ENCODE assay signal across 7 cellular contexts in the genomic region with DNA sequence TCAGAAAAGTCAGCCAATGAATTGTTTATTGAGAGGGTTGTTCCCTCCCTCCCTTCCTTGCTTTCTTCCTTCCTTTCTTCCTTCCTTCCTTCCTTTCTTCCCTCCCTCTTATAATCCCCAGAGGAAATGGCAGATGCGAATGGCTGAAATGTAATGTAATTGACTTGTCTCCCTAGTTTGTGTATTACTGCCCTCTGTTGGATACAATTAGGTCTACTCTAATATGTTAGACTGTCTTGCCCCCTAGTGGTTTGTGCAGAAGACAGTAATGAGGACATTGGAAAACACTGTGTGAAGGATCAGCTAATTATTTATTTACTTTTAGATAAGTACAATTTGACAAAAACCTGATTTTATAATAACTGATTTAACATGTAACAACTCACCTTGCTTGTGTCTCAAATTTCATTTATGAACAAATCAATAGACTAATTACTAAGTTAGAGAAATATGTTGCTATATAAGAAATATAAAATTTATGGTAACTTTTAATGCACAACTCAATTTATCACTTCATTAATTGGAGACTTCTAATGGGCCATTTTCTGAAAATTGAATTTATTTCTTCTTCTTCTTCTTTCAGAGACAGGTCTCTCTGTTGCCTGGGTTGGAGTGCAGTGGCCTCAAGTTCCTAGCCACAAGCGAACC.
DNase-seq lines count a peak whose midpoint lies in the region; ATAC-seq, FAIRE-seq and TF ChIP-seq lines count a peak whose summit lies in the region.

No MANE protein-coding gene starts in this region.

- no peaks in the 10 kb centered on the region for H4K20me1 ChIP-seq in K562 (replicated peaks; ENCODE audit: control insufficient read depth, insufficient read depth, low read length)

- POLR2A ChIA-PET in K562 (lab: Yijun Ruan, JAX): no interaction called here

- H3K4me3 ChIP-seq in K562 (no peak overlapping the region), suprapubic skin (no peak overlapping the region)

- ATAC-seq in GM21619 (IDR thresholded peaks at IDR 0.05; ENCODE audit: unreplicated experiment): peak; percentile 100
- peak; percentile 87 for ATAC-seq in K562

- H3K4me1 ChIP-seq in K562 (replicated peaks in 1 of 2; ENCODE audit: control insufficient read depth in 2 of 2, insufficient read depth in 2 of 2, low read length in 2 of 2) (no peaks in the 10 kb centered on the region), suprapubic skin (no peaks in the 10 kb centered on the region)

- peak; percentile 28 for DNase-seq in GM10266 (ENCODE audit: extremely low spot score)
- peak; percentile 64 for DNase-seq in HS-5 (ENCODE audit: low read depth)
- peak; percentile 96 for DNase-seq in NCI-H82 (lab: John Stamatoyannopoulos, UW)
- peak; percentile 16 to 57 (median 20) for DNase-seq in K562 (ENCODE audit: extremely low read depth in 1 of 4, low spot score in 3 of 4)
- peak; percentile 89 for DNase-seq in inferior parietal cortex (ENCODE audit: extremely low spot score)
- no peak for DNase-seq in suprapubic skin (ENCODE audit: low spot score in 2 of 2)

- H2AFZ ChIP-seq in K562 (ENCODE audit: low read depth, low read length): no peak overlapping the region

- 7% methylated on average over 2 of the region's 2 CpGs for WGBS in K562 (ENCODE audit: insufficient coverage, low coverage, missing lambda C conversion rate)
- 48% methylated on average over 2 of the region's 2 CpGs for WGBS in suprapubic skin

- H3K27ac ChIP-seq in K562 (ENCODE audit: extremely low read depth, low read depth, low read length) (no peak overlapping the region), suprapubic skin (no peak overlapping the region)

- TF ChIP-seq RAD21 in K562 (CRISPR knock-in tag; conservative IDR thresholded peaks at IDR 0.05 in 1 of 2, IDR thresholded peaks at IDR 0.05 in 1 of 2): peak; percentile 59 to 85

- no peaks in the 10 kb centered on the region for H3K36me3 ChIP-seq in K562 (ENCODE audit: control insufficient read depth, insufficient read depth, low read length)
- H3K36me3 ChIP-seq in suprapubic skin: no peaks in the 10 kb centered on the region

- TF ChIP-seq CTCF in GM10266 (IDR thresholded peaks at IDR 0.05; ENCODE audit: control insufficient read depth, insufficient read depth, low read depth, missing control alignments): peak; percentile 95
- TF ChIP-seq CTCF in K562 (IDR thresholded peaks at IDR 0.05 in 2 of 3, conservative IDR thresholded peaks at IDR 0.05 in 1 of 3; ENCODE audit: insufficient read depth in 2 of 3, low read depth in 1 of 3, low read length in 3 of 3): peak; percentile 73 to 98 (median 98)
- TF ChIP-seq CTCF in suprapubic skin (IDR thresholded peaks at IDR 0.05): peak; percentile 83 to 97

- TF ChIP-seq POLR2A in K562 (conservative IDR thresholded peaks at IDR 0.05): no peak
- no peak for TF ChIP-seq POLR2A in suprapubic skin (IDR thresholded peaks at IDR 0.05)

- no peaks in the 10 kb centered on the region for H3K9me1 ChIP-seq in K562 (ENCODE audit: control insufficient read depth, insufficient read depth, low read length)

- H3K27me3 ChIP-seq in K562 (ENCODE audit: control insufficient read depth in 2 of 2, insufficient read depth in 2 of 2, low read length in 2 of 2) (no peaks in the 10 kb centered on the region), suprapubic skin (no peaks in the 10 kb centered on the region)

- H3K9me3 ChIP-seq in K562 (replicated peaks; ENCODE audit: control insufficient read depth, insufficient read depth, low read depth, low read length): no peaks in the 10 kb centered on the region
- H3K9me3 ChIP-seq in suprapubic skin: no peaks in the 10 kb centered on the region

- CTCF ChIA-PET in K562 (lab: Yijun Ruan, JAX; ENCODE audit: low intra/inter-chr PET ratio): interaction anchor here (0.7 to 2.2 kb wide), 3 partner anchors 39 to 1165 kb away, joined by 3 to 11 read pairs (median 4); no protein-coding TSS in a partner anchor

- no peak overlapping the region for H3K4me2 ChIP-seq in K562 (ENCODE audit: insufficient read depth, low read length)

- H3K79me2 ChIP-seq in K562 (ENCODE audit: control insufficient read depth, insufficient read depth, low read length): no peaks in the 10 kb centered on the region

- FAIRE-seq in K562 (lab: Jason Lieb, UNC): peak; percentile 42

- H3K9ac ChIP-seq in K562 (ENCODE audit: insufficient read depth in 1 of 2, low read depth in 2 of 2, low read length in 2 of 2): no peak overlapping the region

- in situ Hi-C loops in K562 (cut with MboI): loop anchor here (25.0 kb wide), 1 partner anchor 1163 kb away; no protein-coding TSS in a partner anchor

- BruUV-seq in K562 (replicated peaks; lab: Mats Ljungman, UMichigan): no TSS peak

- intact Hi-C loops in K562 (cut with micrococcal nuclease): loop anchor here (1.0 kb wide), 2 partner anchors 610 to 804 kb away; no protein-coding TSS in a partner anchor

- TF ChIP-seq EP300 in K562 (IDR thresholded peaks at IDR 0.05; ENCODE audit: low read length) (no peak), suprapubic skin (IDR thresholded peaks at IDR 0.05) (no peak)

TF ChIP-seq in K562, 482 proteins besides CTCF, POLR2A, EP300 and RAD21:
- TF ChIP-seq SMC3 (conservative IDR thresholded peaks at IDR 0.05; ENCODE audit: insufficient read depth, low read depth, low read length) (peak; percentile 72), FOXJ3 (CRISPR knock-in tag; IDR thresholded peaks at IDR 0.05) (no peak), ZNF232 (CRISPR knock-in tag; IDR thresholded peaks at IDR 0.05) (no peak)
- TF ChIP-seq, protein P1, sequence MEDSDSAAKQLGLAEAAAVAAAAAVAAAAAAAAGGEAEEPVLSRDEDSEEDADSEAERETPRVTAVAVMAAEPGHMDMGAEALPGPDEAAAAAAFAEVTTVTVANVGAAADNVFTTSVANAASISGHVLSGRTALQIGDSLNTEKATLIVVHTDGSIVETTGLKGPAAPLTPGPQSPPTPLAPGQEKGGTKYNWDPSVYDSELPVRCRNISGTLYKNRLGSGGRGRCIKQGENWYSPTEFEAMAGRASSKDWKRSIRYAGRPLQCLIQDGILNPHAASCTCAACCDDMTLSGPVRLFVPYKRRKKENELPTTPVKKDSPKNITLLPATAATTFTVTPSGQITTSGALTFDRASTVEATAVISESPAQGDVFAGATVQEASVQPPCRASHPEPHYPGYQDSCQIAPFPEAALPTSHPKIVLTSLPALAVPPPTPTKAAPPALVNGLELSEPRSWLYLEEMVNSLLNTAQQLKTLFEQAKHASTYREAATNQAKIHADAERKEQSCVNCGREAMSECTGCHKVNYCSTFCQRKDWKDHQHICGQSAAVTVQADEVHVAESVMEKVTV (CRISPR knock-in tag; IDR thresholded peaks at IDR 0.05): peak; percentile 40; the same call in 1 of the 2 replicates
- TF ChIP-seq, protein P2, sequence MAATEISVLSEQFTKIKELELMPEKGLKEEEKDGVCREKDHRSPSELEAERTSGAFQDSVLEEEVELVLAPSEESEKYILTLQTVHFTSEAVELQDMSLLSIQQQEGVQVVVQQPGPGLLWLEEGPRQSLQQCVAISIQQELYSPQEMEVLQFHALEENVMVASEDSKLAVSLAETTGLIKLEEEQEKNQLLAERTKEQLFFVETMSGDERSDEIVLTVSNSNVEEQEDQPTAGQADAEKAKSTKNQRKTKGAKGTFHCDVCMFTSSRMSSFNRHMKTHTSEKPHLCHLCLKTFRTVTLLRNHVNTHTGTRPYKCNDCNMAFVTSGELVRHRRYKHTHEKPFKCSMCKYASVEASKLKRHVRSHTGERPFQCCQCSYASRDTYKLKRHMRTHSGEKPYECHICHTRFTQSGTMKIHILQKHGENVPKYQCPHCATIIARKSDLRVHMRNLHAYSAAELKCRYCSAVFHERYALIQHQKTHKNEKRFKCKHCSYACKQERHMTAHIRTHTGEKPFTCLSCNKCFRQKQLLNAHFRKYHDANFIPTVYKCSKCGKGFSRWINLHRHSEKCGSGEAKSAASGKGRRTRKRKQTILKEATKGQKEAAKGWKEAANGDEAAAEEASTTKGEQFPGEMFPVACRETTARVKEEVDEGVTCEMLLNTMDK (IDR thresholded peaks at IDR 0.05; ENCODE audit: borderline replicate concordance, insufficient read depth, low read depth, low read length, poor library complexity, severe bottlenecking): peak; percentile 74

Comparison
In these comparisons a context has a peak if more than half of its experiments do, and no peak if none do; other contexts are left out.
1. DNase-seq: peak in GM10266 (single experiment), HS-5 (single experiment), NCI-H82 (single experiment), K562 (4 of 4) and inferior parietal cortex (single experiment); none in suprapubic skin (0 of 2).
2. Peak in every context shown above with its lines, with median percentiles within 50 percentile points of each other: CTCF ChIP-seq.